In genomic region chr1:29258189-29258973, GRCh38 we compare ENCODE assay signal across 20 cellular contexts. TPM values are rescaled to one million over a fixed set of nuclear protein-coding genes. Genes with fewer than 3 reads are reported as not detected.
A peak's percentile ranks its signal among the peaks of the same experiment; 100 is the strongest.
DNase-seq lines count a peak whose midpoint lies in the region; ATAC-seq and TF ChIP-seq lines count a peak whose summit lies in the region.
"Had no signal": no experiment of that assay in that cellular context is flagged by ENCODE, and none has a peak within 500 bp of the region (broad histone marks: within the 10 kb centered on the region; RNA-seq: fewer than 3 reads in every experiment).

No MANE protein-coding gene starts in this region.

- ATAC-seq in CD4-positive, alpha-beta T cell (ENCODE audit: poor library complexity): no peak
- ATAC-seq in naive thymus-derived CD8-positive, alpha-beta T cell: no peak
- ATAC-seq in GM19467 (IDR thresholded peaks at IDR 0.05; ENCODE audit: unreplicated experiment): no peak
- ATAC-seq in HG03342 (IDR thresholded peaks at IDR 0.05; ENCODE audit: unreplicated experiment): no peak
- no peak for ATAC-seq in HG02840 (IDR thresholded peaks at IDR 0.05; ENCODE audit: low FRiP score, unreplicated experiment)

- H3K36me3 Mint-ChIP-seq in CD4-positive, alpha-beta T cell (ENCODE audit: low read depth): no peaks in the 10 kb centered on the region
- H3K36me3 Mint-ChIP-seq in IgD-negative memory B cell (peaks cover 2% of the 10 kb centered on the region), chondrocyte (ENCODE audit: low read depth) (peaks cover 3% of the 10 kb centered on the region)
- H3K36me3 Mint-ChIP-seq in naive thymus-derived CD8-positive, alpha-beta T cell: peaks cover 0 to 2% (median 0%) of the 10 kb centered on the region in 3 donors
- H3K36me3 Mint-ChIP-seq: activated naive CD8-positive, alpha-beta T cell treated with anti-CD3 and anti-CD28 coated beads, Interleukin-2, amount 10 ng/mL, durations not matched to agents 7 days and 5 days had no signal

- peak overlapping the region; percentile 11 for H3K4me3 Mint-ChIP-seq in CD4-positive, alpha-beta T cell
- H3K4me3 Mint-ChIP-seq in IgD-negative memory B cell (peak overlapping the region in 3 of 4 donors; percentile 25 to 81 (median 47)), chondrocyte (ENCODE audit: unreplicated experiment) (no peak overlapping the region)
- peak overlapping the region in 9 of 10 donors; percentile 25 to 74 (median 55) for H3K4me3 Mint-ChIP-seq in naive thymus-derived CD8-positive, alpha-beta T cell
- H3K4me3 Mint-ChIP-seq: activated naive CD8-positive, alpha-beta T cell treated with anti-CD3 and anti-CD28 coated beads, Interleukin-2, amount 10 ng/mL, durations not matched to agents 7 days and 5 days had no signal

- no peaks in the 10 kb centered on the region for H3K9me3 Mint-ChIP-seq in CD4-positive, alpha-beta T cell
- H3K9me3 Mint-ChIP-seq in IgD-negative memory B cell: no peaks in the 10 kb centered on the region
- H3K9me3 Mint-ChIP-seq in chondrocyte (ENCODE audit: low read depth): no peaks in the 10 kb centered on the region
- H3K9me3 Mint-ChIP-seq in naive thymus-derived CD8-positive, alpha-beta T cell: peaks cover 0 to 2% (median 0%) of the 10 kb centered on the region in 9 donors
- H3K9me3 Mint-ChIP-seq: activated naive CD8-positive, alpha-beta T cell treated with anti-CD3 and anti-CD28 coated beads, Interleukin-2, amount 10 ng/mL, durations not matched to agents 7 days and 5 days had no signal

- H3K9me3 ChIP-seq in CD4-positive, alpha-beta T cell (ENCODE audit: control insufficient read depth, low read length): no peaks in the 10 kb centered on the region
- H3K9me3 ChIP-seq: BE2C, heart left ventricle, ovary, SK-N-SH, thyroid gland had no signal

- no peak for TF ChIP-seq CTCF in CD4-positive, alpha-beta T cell (IDR thresholded peaks at IDR 0.05)
- no peak for TF ChIP-seq CTCF in chondrocyte (IDR thresholded peaks at IDR 0.05)

- no peak for DNase-seq in CD4-positive, alpha-beta T cell
- peak; percentile 75 for DNase-seq in chondrocyte (ENCODE audit: low spot score)
- DNase-seq in naive thymus-derived CD8-positive, alpha-beta T cell: peak in 1 of 10 donors; percentile 53
- DNase-seq in NCI-H187 (lab: John Stamatoyannopoulos, UW): no peak
- DNase-seq: activated CD4-positive, alpha-beta T cell treated with anti-CD3 and anti-CD28 coated beads, Interleukin-2, amount 50 U/mL, for 4 hours; BE2C; caudate nucleus; effector CD8-positive, alpha-beta T cell; heart left ventricle; MV-4-11; NCI-H774; PC-9 had no signal

- H3K4me1 Mint-ChIP-seq in CD4-positive, alpha-beta T cell (ENCODE audit: low read depth): peaks cover 4% of the 10 kb centered on the region
- peaks cover 0 to 4% (median 2%) of the 10 kb centered on the region in 3 donors for H3K4me1 Mint-ChIP-seq in IgD-negative memory B cell
- peaks cover 20% of the 10 kb centered on the region for H3K4me1 Mint-ChIP-seq in chondrocyte (ENCODE audit: low read depth)
- peaks cover 3 to 14% (median 8%) of the 10 kb centered on the region in 4 donors for H3K4me1 Mint-ChIP-seq in naive thymus-derived CD8-positive, alpha-beta T cell

- H3K27ac ChIP-seq in CD4-positive, alpha-beta T cell (ENCODE audit: low read depth, low read length): no peak overlapping the region
- H3K27ac ChIP-seq: heart left ventricle, ovary, PC-9, thyroid gland had no signal

- POLR2A ChIA-PET in CD4-positive, alpha-beta T cell (lab: Charles Lee): interaction anchor here (1.7 kb wide), 1 partner anchor 27 kb away, joined by 4 read pairs; the partner anchor contains the start of gene MECR
- POLR2A ChIA-PET in naive thymus-derived CD8-positive, alpha-beta T cell (lab: Charles Lee): no interaction called here

- intact Hi-C loops in CD4-positive, alpha-beta T cell (cut with DNase I, micrococcal nuclease): no loop called here

- CTCF ChIA-PET in CD4-positive, alpha-beta T cell (lab: Charles Lee): no interaction called here

- H3K27me3 Mint-ChIP-seq in CD4-positive, alpha-beta T cell: peaks cover 40% of the 10 kb centered on the region
- H3K27me3 Mint-ChIP-seq in IgD-negative memory B cell (peaks cover 32% of the 10 kb centered on the region), chondrocyte (ENCODE audit: low read depth) (peaks cover 5% of the 10 kb centered on the region)
- H3K27me3 Mint-ChIP-seq in naive thymus-derived CD8-positive, alpha-beta T cell: peaks cover 10 to 50% (median 38%) of the 10 kb centered on the region in 5 donors

- no peak overlapping the region for H3K27ac Mint-ChIP-seq in CD4-positive, alpha-beta T cell
- no peak overlapping the region for H3K27ac Mint-ChIP-seq in IgD-negative memory B cell
- H3K27ac Mint-ChIP-seq in chondrocyte (ENCODE audit: unreplicated experiment): no peak overlapping the region
- H3K27ac Mint-ChIP-seq in naive thymus-derived CD8-positive, alpha-beta T cell: no peak overlapping the region
- H3K27ac Mint-ChIP-seq: activated naive CD8-positive, alpha-beta T cell treated with anti-CD3 and anti-CD28 coated beads, Interleukin-2, amount 10 ng/mL, durations not matched to agents 7 days and 5 days had no signal

- peaks cover 40% of the 10 kb centered on the region for H3K27me3 ChIP-seq in CD4-positive, alpha-beta T cell (ENCODE audit: control insufficient read depth, insufficient read depth, low read length)
- H3K27me3 ChIP-seq: BE2C, ovary, thyroid gland had no signal

RNA-seq across cellular contexts. Expression of gene PTPRU, which starts 22.1 kb away (rescaled TPM):
- total RNA-seq in CD4-positive, alpha-beta T cell: under 1 TPM; 0.16 to 0.56 TPM
- not detected for polyA plus RNA-seq in IgD-negative memory B cell
- total RNA-seq in chondrocyte: 12.6 to 20.7 TPM (median 14.8 TPM) in 3 replicates
- not detected for total RNA-seq in naive thymus-derived CD8-positive, alpha-beta T cell
- under 1 TPM in 1 of 3 donors, not detected in 2; 0.54 TPM for polyA plus RNA-seq in naive thymus-derived CD8-positive, alpha-beta T cell

RNA-seq across cellular contexts. Expression of gene MECR, which starts 27.6 kb away (rescaled TPM):
- 1 to 10 TPM; 5.5 to 6.6 TPM for total RNA-seq in CD4-positive, alpha-beta T cell
- polyA plus RNA-seq in IgD-negative memory B cell: 20.5 TPM
- total RNA-seq in chondrocyte: 15.2 to 24.5 TPM (median 15.6 TPM) in 3 replicates
- total RNA-seq in naive thymus-derived CD8-positive, alpha-beta T cell: 10 to 100 TPM; 23.3 to 25.8 TPM
- polyA plus RNA-seq in naive thymus-derived CD8-positive, alpha-beta T cell: 10 to 100 TPM; 17.9 to 24.1 (median 20.4) TPM
